Comparison of ENCODE assay signal across 10 cellular contexts in genomic region chrX:91435465-91435864, GRCh38. TPM values are rescaled to one million over a fixed set of nuclear protein-coding genes. Genes with fewer than 3 reads are reported as not detected.
DNase-seq lines count a peak whose midpoint lies in the region; ATAC-seq and TF ChIP-seq lines count a peak whose summit lies in the region.
"Had no signal": no experiment of that assay in that cellular context is flagged by ENCODE, and none has a peak within 500 bp of the region (broad histone marks: within the 10 kb centered on the region; RNA-seq: fewer than 3 reads in every experiment).

No MANE protein-coding gene starts in this region.

- no peaks in the 10 kb centered on the region for H3K9me3 ChIP-seq in ES-I3 (ENCODE audit: control insufficient read depth, insufficient read depth, low read length)
- H3K9me3 ChIP-seq in iPS-20b (ENCODE audit: insufficient read depth, low read depth, low read length): no peaks in the 10 kb centered on the region

- ATAC-seq in HG02981 (IDR thresholded peaks at IDR 0.05; ENCODE audit: unreplicated experiment) (no peak), GM18867 (IDR thresholded peaks at IDR 0.05; ENCODE audit: unreplicated experiment) (no peak), GM18873 (IDR thresholded peaks at IDR 0.05; ENCODE audit: low FRiP score, unreplicated experiment) (no peak)

- H3K9ac ChIP-seq in ES-I3 (ENCODE audit: low read depth, low read length) (peak overlapping the region; percentile 94), iPS-20b (ENCODE audit: low read depth, low read length) (peak overlapping the region; percentile 67; the same call in 1 of the 2 replicates)

- H3K27ac ChIP-seq in iPS-20b (ENCODE audit: low read length): no peak overlapping the region

- peak overlapping the region; percentile 48 for H3K4me3 ChIP-seq in astrocyte of the cerebellum (ENCODE audit: low read depth, low read length)
- H3K4me3 ChIP-seq in iPS-20b (ENCODE audit: low read length): peak overlapping the region; percentile 74
- H3K4me3 ChIP-seq in skeletal muscle cell (ENCODE audit: low read depth, low read length): peak overlapping the region; percentile 54

- no peaks in the 10 kb centered on the region for H3K4me1 ChIP-seq in ES-I3 (ENCODE audit: insufficient read depth, low read length)
- H3K4me1 ChIP-seq in iPS-20b (ENCODE audit: insufficient read depth, low read length): no peaks in the 10 kb centered on the region

- no peak for TF ChIP-seq CTCF in astrocyte of the cerebellum (IDR thresholded peaks at IDR 0.05; ENCODE audit: low read depth, low read length, missing control alignments)

- no peak for DNase-seq in astrocyte of the cerebellum (ENCODE audit: low read depth)
- DNase-seq in skeletal muscle cell (ENCODE audit: low read depth): no peak
- no peak for DNase-seq in A172 (ENCODE audit: low spot score)
- DNase-seq: GOT3, SW 1271 had no signal

- in situ Hi-C loops in astrocyte of the cerebellum (cut with HindIII; ENCODE audit: low sequenced_read_pairs): no loop called here

- peaks cover 4% of the 10 kb centered on the region; the same call in 1 of the 2 replicates for H3K27me3 ChIP-seq in iPS-20b (ENCODE audit: insufficient read depth, low read length)

- H3K36me3 ChIP-seq in ES-I3 (ENCODE audit: insufficient read depth, low read length) (no peaks in the 10 kb centered on the region), iPS-20b (ENCODE audit: insufficient read depth, low read depth, low read length) (no peaks in the 10 kb centered on the region)

RNA-seq across cellular contexts. Expression of gene PABPC5, which starts 0.8 kb away (rescaled TPM):
- not detected in 2 replicates for total RNA-seq in A172 (2014; rRNA removed; shearing (Covaris generic))
